Comparison of ENCODE assay signal across 10 cellular contexts in genomic region chr11:75635009-75635909, GRCh38. TPM values are rescaled to one million over a fixed set of nuclear protein-coding genes. Genes with fewer than 3 reads are reported as not detected.
DNase-seq lines count a peak whose midpoint lies in the region; ATAC-seq and TF ChIP-seq lines count a peak whose summit lies in the region.
"Had no signal": no experiment of that assay in that cellular context is flagged by ENCODE, and none has a peak within 500 bp of the region (broad histone marks: within the 10 kb centered on the region; RNA-seq: fewer than 3 reads in every experiment).

No MANE protein-coding gene starts in this region.

- POLR2A ChIA-PET in PC-9 (lab: Charles Lee; ENCODE audit: unreplicated experiment), result no interaction called here

- ATAC-seq in GM19328 (IDR thresholded peaks at IDR 0.05; ENCODE audit: unreplicated experiment), result no peak

- DNase-seq in AG08395 (ENCODE audit: low spot score) (peak; percentile 72), astrocyte of the spinal cord (ENCODE audit: low read depth, low spot score) (peak; percentile 41), left kidney (ENCODE audit: low read depth, low spot score) (peak; percentile 34), NOMO-1 treated with dmso at 0.1 percent for 144 hours (lab: John Stamatoyannopoulos, UW; ENCODE audit: unreplicated experiment) (no peak), PC-9 (no peak)
- no peak for DNase-seq in activated CD4-positive, alpha-beta T cell treated with anti-CD3 and anti-CD28 coated beads, Interleukin-2, amount 50 U/mL, for 48 hours
- DNase-seq: effector memory CD4-positive, alpha-beta T cell; KG1 had no signal

- no peaks in the 10 kb centered on the region for H4K20me1 ChIP-seq in KMS-11 (ENCODE audit: insufficient read depth)
- no peaks in the 10 kb centered on the region for H4K20me1 ChIP-seq in PC-9 (ENCODE audit: insufficient read depth)

- intact Hi-C loops in PC-9 (cut with micrococcal nuclease; ENCODE audit: unreplicated experiment), result no loop called here

- H3K27ac ChIP-seq in KMS-11 (no peak overlapping the region), PC-9 (no peak overlapping the region)

- H3K4me3 ChIP-seq in KMS-11 (IDR thresholded peaks at IDR 0.05; ENCODE audit: insufficient read depth, low read depth, low read length) (no peak overlapping the region), astrocyte of the spinal cord (ENCODE audit: low read depth, low read length) (no peak overlapping the region), PC-9 (no peak overlapping the region)

- TF ChIP-seq CTCF in KMS-11 (conservative IDR thresholded peaks at IDR 0.05; ENCODE audit: low read depth, low read length) (no peak), astrocyte of the spinal cord (IDR thresholded peaks at IDR 0.05; ENCODE audit: low read depth, low read length) (no peak), PC-9 (conservative IDR thresholded peaks at IDR 0.05) (no peak)

- in situ Hi-C loops in astrocyte of the spinal cord (cut with HindIII; ENCODE audit: low sequenced_read_pairs), result no loop called here

- no peaks in the 10 kb centered on the region for H3K36me3 ChIP-seq in KMS-11 (ENCODE audit: insufficient read depth)
- no peaks in the 10 kb centered on the region for H3K36me3 ChIP-seq in PC-9 (ENCODE audit: low read depth)

- CTCF ChIA-PET in PC-9 (lab: Charles Lee), result no interaction called here

- peaks cover 7% of the 10 kb centered on the region for H3K4me1 ChIP-seq in KMS-11 (ENCODE audit: low read depth, poor library complexity, severe bottlenecking)
- no peaks in the 10 kb centered on the region for H3K4me1 ChIP-seq in PC-9 (replicated peaks; ENCODE audit: insufficient read depth)

- no peaks in the 10 kb centered on the region for H3K79me2 ChIP-seq in KMS-11 (ENCODE audit: insufficient read depth, low read depth)
- no peaks in the 10 kb centered on the region for H3K79me2 ChIP-seq in PC-9 (ENCODE audit: low read depth)

- H3K9ac ChIP-seq in KMS-11, result no peak overlapping the region

- H3K27me3 ChIP-seq in KMS-11 (ENCODE audit: insufficient read depth, low read depth) (no peaks in the 10 kb centered on the region), PC-9 (ENCODE audit: insufficient read depth, low read depth) (no peaks in the 10 kb centered on the region)

- no peaks in the 10 kb centered on the region for H3K9me3 ChIP-seq in PC-9 (ENCODE audit: insufficient read depth, low read depth)

- H3K9me2 ChIP-seq in PC-9 (ENCODE audit: insufficient read depth), result no peaks in the 10 kb centered on the region

- no peaks in the 10 kb centered on the region for H3F3A ChIP-seq in PC-9 (ENCODE audit: insufficient read depth, low read depth)

- no TSS peak for BruUV-seq in PC-9 (replicated peaks; lab: Mats Ljungman, UMichigan)

- 0 out of 2 replicates have a peak overlapping the region, but pooled peaks have one; percentile 5 for H2AFZ ChIP-seq in KMS-11 (ENCODE audit: low read depth)
- no peak overlapping the region for H2AFZ ChIP-seq in PC-9

- H3K4me2 ChIP-seq in KMS-11 (no peak overlapping the region; the same call in 1 of the 2 replicates), PC-9 (no peak overlapping the region)

RNA-seq across cellular contexts. Expression of gene MAP6, which starts 33.6 kb away (rescaled TPM):
- total RNA-seq in PC-9 (2021), result 0.45 TPM in 1 of 2 replicates, not detected in the other

Comparison
In these comparisons a context has a peak if more than half of its experiments do, and no peak if none do; other contexts are left out.
1. DNase-seq: peak in AG08395 (single experiment), astrocyte of the spinal cord (single experiment) and left kidney (single experiment); none in activated CD4-positive, alpha-beta T cell treated with anti-CD3 and anti-CD28 coated beads, Interleukin-2, amount 50 U/mL, for 48 hours (0 of 2), NOMO-1 treated with dmso at 0.1 percent for 144 hours (single experiment) and PC-9 (0 of 2).